Comparison of ENCODE assay signal across 19 cellular contexts in genomic region chr4:80228460-80228859, GRCh38. TPM values are rescaled to one million over a fixed set of nuclear protein-coding genes. Genes with fewer than 3 reads are reported as not detected.
"Had no signal": no experiment of that assay in that cellular context is flagged by ENCODE, and none has a peak within 500 bp of the region (broad histone marks: within the 10 kb centered on the region; RNA-seq: fewer than 3 reads in every experiment).

No MANE protein-coding gene starts in this region.

- ATAC-seq: activated naive CD8-positive, alpha-beta T cell treated with anti-CD3 and anti-CD28 coated beads, Interleukin-2, amount 50 U/mL, for 24 hours; foreskin keratinocyte; naive thymus-derived CD8-positive, alpha-beta T cell; sciatic nerve had no signal

- H3K36me3 ChIP-seq: cardiac muscle cell, colonic mucosa, esophagus squamous epithelium, spleen had no signal

- H3K4me3 ChIP-seq: cardiac muscle cell, colonic mucosa, esophagus squamous epithelium, spleen had no signal

- DNase-seq: activated CD4-positive, alpha-beta T cell treated with anti-CD3 and anti-CD28 coated beads for 4 hours; activated naive CD4-positive, alpha-beta T cell treated with Interleukin-2 at 50 U/mL for 16 hours; activated naive CD8-positive, alpha-beta T cell treated with anti-CD3 and anti-CD28 coated beads, Interleukin-2, amount 50 U/mL, for 24 hours; colonic mucosa; esophagus squamous epithelium; foreskin keratinocyte; head of caudate nucleus; naive thymus-derived CD8-positive, alpha-beta T cell; nucleus accumbens; spleen; stimulated activated CD4-positive, alpha-beta T cell treated with anti-CD3 and anti-CD28 coated beads, Interleukin-2, amount 100 ng/mL, for 24 hours; stimulated activated naive CD4-positive, alpha-beta T cell; substantia nigra; T-helper 9 cell had no signal

- H3K9me3 ChIP-seq: colonic mucosa, esophagus squamous epithelium, spleen had no signal

- H3K4me1 ChIP-seq: colonic mucosa, esophagus squamous epithelium, foreskin keratinocyte, spleen had no signal

- H3K27me3 ChIP-seq: colonic mucosa, foreskin keratinocyte had no signal

- H3K27ac ChIP-seq: cardiac muscle cell, colonic mucosa, esophagus squamous epithelium, foreskin keratinocyte, spleen, VCaP had no signal

RNA-seq across cellular contexts. Expression of gene FGF5, which starts 38.0 kb away (rescaled TPM):
- total RNA-seq: esophagus squamous epithelium; lung microvascular endothelial cell; mononuclear cell; naive thymus-derived CD8-positive, alpha-beta T cell had no signal
